Comparison of ENCODE assay signal across 26 cellular contexts in the genomic region with DNA sequence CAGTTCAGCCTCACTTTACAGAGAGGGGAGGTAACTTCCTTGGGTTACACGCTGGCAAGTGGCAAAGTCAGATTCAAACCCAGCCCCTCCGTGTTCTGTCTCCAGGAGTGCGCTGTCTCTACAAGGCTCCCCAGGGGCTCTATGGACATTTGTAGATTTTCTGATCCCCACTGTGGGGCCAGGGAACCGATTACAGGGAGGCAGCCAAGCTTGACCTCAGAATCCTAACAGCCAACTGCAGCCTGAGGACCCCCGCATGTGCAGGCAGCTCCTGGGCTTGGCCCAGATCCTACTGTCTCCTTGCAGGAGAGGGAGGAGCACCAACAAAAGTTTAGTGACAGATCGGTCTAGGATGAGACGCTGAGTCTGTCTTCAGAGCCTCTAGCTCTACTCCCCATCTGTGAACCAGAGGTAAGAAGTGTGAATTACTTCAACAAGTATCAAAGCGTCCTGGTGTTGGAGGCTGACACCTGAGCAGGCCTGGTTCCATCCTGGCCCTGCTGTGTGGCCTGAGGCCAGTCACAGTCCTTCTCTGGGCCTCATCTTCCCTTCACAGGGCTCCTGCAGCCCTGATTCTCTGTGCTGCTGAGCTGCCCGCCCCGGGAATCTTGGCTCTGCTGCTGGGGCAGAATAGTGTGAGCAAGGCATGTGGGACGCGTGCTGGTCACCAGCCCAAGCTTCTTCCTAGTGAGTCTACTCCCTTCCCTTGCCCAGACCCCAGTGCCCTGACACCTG.
"Had no signal": no experiment of that assay in that cellular context is flagged by ENCODE, and none has a peak within 500 bp of the region (broad histone marks: within the 10 kb centered on the region; RNA-seq: fewer than 3 reads in every experiment).

No MANE protein-coding gene starts in this region.

- H3K36me3 Mint-ChIP-seq: naive thymus-derived CD4-positive, alpha-beta T cell; neural progenitor cell had no signal

- H3K4me3 Mint-ChIP-seq: dendritic cell treated with granulocyte-macrophage colony-stimulating factor and Interleukin-4, amounts not matched to agents 40 ng/mL and 50 ng/mL, for 4 days; naive thymus-derived CD4-positive, alpha-beta T cell; nephron; neural progenitor cell; stimulated activated naive CD8-positive, alpha-beta T cell treated with anti-CD3 and anti-CD28 coated beads, Interleukin-15, amount 100 ng/mL, for 72 hours had no signal

- H3K4me1 ChIP-seq: colonic mucosa, left lung, neural progenitor cell, parathyroid adenoma, transverse colon had no signal

- FAIRE-seq: endothelial cell of umbilical vein, frontal cortex had no signal

- DNase-seq: colonic mucosa; effector CD8-positive, alpha-beta T cell; esophagus squamous epithelium; head of caudate nucleus; left cardiac atrium; left lung; mesenchymal stem cell; midbrain; naive thymus-derived CD4-positive, alpha-beta T cell; stimulated activated CD4-positive, alpha-beta T cell treated with anti-CD3 and anti-CD28 coated beads, Interleukin-12 subunit alpha, Interleukin-12 subunit beta, amount 100 ng/mL, for 4 hours; stimulated activated CD4-positive, alpha-beta T cell treated with anti-CD3 and anti-CD28 coated beads, Interleukin-1b, Interleukin-23, amount 100 ng/mL, for 48 hours; stimulated activated CD4-positive, alpha-beta T cell treated with anti-CD3 and anti-CD28 coated beads, Interleukin-4, amount 100 ng/mL, for 1 hour; stimulated activated CD8-positive, alpha-beta memory T cell treated with anti-CD3 and anti-CD28 coated beads, Interleukin-4, amount 100 ng/mL, for 48 hours; stimulated activated naive CD4-positive, alpha-beta T cell; stimulated activated naive CD8-positive, alpha-beta T cell treated with anti-CD3 and anti-CD28 coated beads, Interleukin-15, amount 100 ng/mL, for 72 hours; transverse colon had no signal

- H3K4me1 Mint-ChIP-seq: nephron had no signal

- H3K36me3 ChIP-seq: colonic mucosa, esophagus squamous epithelium, left lung, neural progenitor cell, suprapubic skin, transverse colon had no signal

- ATAC-seq: naive thymus-derived CD4-positive, alpha-beta T cell; sciatic nerve; stimulated activated naive CD8-positive, alpha-beta T cell treated with anti-CD3 and anti-CD28 coated beads, Interleukin-15, amount 100 ng/mL, for 72 hours had no signal

- H3K27me3 ChIP-seq: colonic mucosa, esophagus squamous epithelium, left lung, neural progenitor cell, suprapubic skin, transverse colon had no signal

- H3K9ac ChIP-seq: neural progenitor cell, parathyroid adenoma had no signal

- H3K4me3 ChIP-seq: colonic mucosa, esophagus squamous epithelium, left lung, neural progenitor cell, smooth muscle cell, suprapubic skin, transverse colon had no signal

- H3K27ac ChIP-seq: colonic mucosa, esophagus squamous epithelium, left lung, neural progenitor cell, parathyroid adenoma, suprapubic skin, transverse colon had no signal

- H3K9me3 Mint-ChIP-seq: dendritic cell treated with granulocyte-macrophage colony-stimulating factor and Interleukin-4, amounts not matched to agents 40 ng/mL and 50 ng/mL, for 4 days; nephron; neural progenitor cell; stimulated activated naive CD8-positive, alpha-beta T cell treated with anti-CD3 and anti-CD28 coated beads, Interleukin-15, amount 100 ng/mL, for 72 hours had no signal

- H3K4me2 ChIP-seq: neural progenitor cell, smooth muscle cell had no signal

- H3K27me3 Mint-ChIP-seq: stimulated activated naive CD8-positive, alpha-beta T cell treated with anti-CD3 and anti-CD28 coated beads, Interleukin-15, amount 100 ng/mL, for 72 hours had no signal

- H3K27ac Mint-ChIP-seq: dendritic cell treated with granulocyte-macrophage colony-stimulating factor and Interleukin-4, amounts not matched to agents 40 ng/mL and 50 ng/mL, for 4 days; nephron; neural progenitor cell; progenitor cell of endocrine pancreas had no signal

- H3K9me3 ChIP-seq: colonic mucosa, esophagus squamous epithelium, left lung, suprapubic skin, transverse colon had no signal

- H3K79me2 ChIP-seq: parathyroid adenoma had no signal
